ENCODE assay signal across 16 cellular contexts in the genomic region with DNA sequence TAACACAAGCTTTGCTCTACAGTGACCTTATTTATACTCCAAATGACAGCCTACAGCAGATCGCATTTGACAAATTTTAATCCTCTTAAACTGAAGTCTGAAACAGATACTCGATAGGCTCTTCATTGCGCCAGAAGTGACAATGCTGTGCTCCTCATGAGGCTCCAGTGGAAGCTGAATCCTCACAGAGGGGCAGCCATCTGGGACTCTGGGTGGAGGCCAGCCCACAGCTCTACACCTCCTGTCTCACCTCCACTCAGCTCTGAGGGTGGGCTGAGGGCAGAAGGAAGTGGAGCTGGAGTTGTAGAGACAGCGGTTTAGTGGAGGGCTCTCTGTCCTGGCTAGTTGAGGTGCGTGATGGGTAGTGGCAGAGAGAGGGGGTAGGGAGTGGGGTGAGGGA.
DNase-seq lines count a peak whose midpoint lies in the region; ATAC-seq and TF ChIP-seq lines count a peak whose summit lies in the region.
"Had no signal": no experiment of that assay in that cellular context is flagged by ENCODE, and none has a peak within 500 bp of the region (broad histone marks: within the 10 kb centered on the region; RNA-seq: fewer than 3 reads in every experiment).

No MANE protein-coding gene starts in this region.

- H3K9me3 ChIP-seq in CD4-positive, CD25-positive, alpha-beta regulatory T cell (ENCODE audit: control insufficient read depth in 2 of 2, low read length in 2 of 2) = no peaks in the 10 kb centered on the region
- H3K9me3 ChIP-seq in neutrophil (no peaks in the 10 kb centered on the region), body of pancreas (no peaks in the 10 kb centered on the region)
- H3K9me3 ChIP-seq: SJCRH30 had no signal

- ATAC-seq in CD4-positive, CD25-positive, alpha-beta regulatory T cell (ENCODE audit: low read depth in 2 of 2) = no peak
- ATAC-seq in GM21381 (IDR thresholded peaks at IDR 0.05; ENCODE audit: unreplicated experiment) (no peak), HG03378 (IDR thresholded peaks at IDR 0.05; ENCODE audit: unreplicated experiment) (no peak), body of pancreas (no peak)
- ATAC-seq: CD8-positive, alpha-beta T cell; PC-3 had no signal

- no peaks in the 10 kb centered on the region for H3K9me3 Mint-ChIP-seq in CD4-positive, CD25-positive, alpha-beta regulatory T cell
- H3K9me3 Mint-ChIP-seq: CD8-positive, alpha-beta T cell had no signal

- TF ChIP-seq CTCF in neutrophil (IDR thresholded peaks at IDR 0.05) (no peak), body of pancreas (IDR thresholded peaks at IDR 0.05) (no peak)

- peaks cover 8 to 33% (median 26%) of the 10 kb centered on the region in 4 donors for H3K4me1 Mint-ChIP-seq in CD4-positive, CD25-positive, alpha-beta regulatory T cell

- H3K27ac Mint-ChIP-seq in CD4-positive, CD25-positive, alpha-beta regulatory T cell = peak overlapping the region; percentile 34 to 76 (median 71)
- H3K27ac Mint-ChIP-seq: CD8-positive, alpha-beta T cell had no signal

- WGBS in body of pancreas, 2 donors = 80 to 86% methylated on average over 5 of the region's 5 CpGs

- no peaks in the 10 kb centered on the region for H3K36me3 ChIP-seq in CD4-positive, CD25-positive, alpha-beta regulatory T cell (ENCODE audit: control insufficient read depth, insufficient read depth, low read length)
- H3K36me3 ChIP-seq in neutrophil (no peaks in the 10 kb centered on the region), body of pancreas (replicated peaks in 1 of 2; ENCODE audit: insufficient read depth in 1 of 2, low read depth in 2 of 2) (no peaks in the 10 kb centered on the region)
- H3K36me3 ChIP-seq: SJCRH30 had no signal

- H3K4me1 ChIP-seq in CD4-positive, CD25-positive, alpha-beta regulatory T cell (ENCODE audit: control insufficient read depth, insufficient read depth, low read length, poor library complexity, severe bottlenecking) = peaks cover 15% of the 10 kb centered on the region
- H3K4me1 ChIP-seq in neutrophil (ENCODE audit: control insufficient read depth in 1 of 2, insufficient read depth in 1 of 2, low read depth in 1 of 2, low read length in 1 of 2) = peaks cover 17 to 18% of the 10 kb centered on the region in 2 experiments
- peaks cover 39% of the 10 kb centered on the region for H3K4me1 ChIP-seq in body of pancreas
- H3K4me1 ChIP-seq: SJCRH30 had no signal

- no peak overlapping the region for H3K27ac ChIP-seq in CD4-positive, CD25-positive, alpha-beta regulatory T cell (ENCODE audit: insufficient read depth, low read length, poor library complexity, severe bottlenecking)
- peak overlapping the region; percentile 14 for H3K27ac ChIP-seq in neutrophil
- no peak overlapping the region for H3K27ac ChIP-seq in body of pancreas
- H3K27ac ChIP-seq: GM23248, SJCRH30 had no signal

- intact Hi-C loops in body of pancreas (cut with DNase I) = no loop called here

- no peaks in the 10 kb centered on the region for H3K27me3 ChIP-seq in CD4-positive, CD25-positive, alpha-beta regulatory T cell (ENCODE audit: control insufficient read depth, insufficient read depth, low read length)
- H3K27me3 ChIP-seq in neutrophil = no peaks in the 10 kb centered on the region
- no peaks in the 10 kb centered on the region for H3K27me3 ChIP-seq in body of pancreas

- no peak for TF ChIP-seq POLR2A in body of pancreas (IDR thresholded peaks at IDR 0.05)

- H3K4me3 Mint-ChIP-seq in CD4-positive, CD25-positive, alpha-beta regulatory T cell = no peak overlapping the region
- H3K4me3 Mint-ChIP-seq: CD8-positive, alpha-beta T cell had no signal

- H3K4me3 ChIP-seq in CD4-positive, CD25-positive, alpha-beta regulatory T cell (ENCODE audit: low read depth, low read length) = no peak overlapping the region
- H3K4me3 ChIP-seq in neutrophil (ENCODE audit: low read depth in 1 of 2, low read length in 1 of 2) (no peak overlapping the region), body of pancreas (no peak overlapping the region)
- H3K4me3 ChIP-seq: GM23248, SJCRH30 had no signal

- no peak for DNase-seq in CD4-positive, CD25-positive, alpha-beta regulatory T cell
- DNase-seq in NCI-H2171 (lab: John Stamatoyannopoulos, UW) = peak; percentile 57
- peak; percentile 41 for DNase-seq in cerebellar cortex (ENCODE audit: low spot score)
- no peak for DNase-seq in body of pancreas
- DNase-seq: activated CD8-positive, alpha-beta memory T cell treated with anti-CD3 and anti-CD28 coated beads, Interleukin-2, amount 50 U/mL, for 4 hours; CD8-positive, alpha-beta T cell; DMS79 treated with DMSO at 0.1 percent for 48 hours; NCI-H2081 treated with DMSO at 0.1 percent for 48 hours; occipital lobe; PC-3; stimulated activated CD8-positive, alpha-beta memory T cell treated with anti-CD3 and anti-CD28 coated beads, Interleukin-4, amount 100 ng/mL, for 48 hours had no signal

- H3K27me3 Mint-ChIP-seq in CD4-positive, CD25-positive, alpha-beta regulatory T cell = no peaks in the 10 kb centered on the region

- no peaks in the 10 kb centered on the region for H3K36me3 Mint-ChIP-seq in CD4-positive, CD25-positive, alpha-beta regulatory T cell
- H3K36me3 Mint-ChIP-seq: CD8-positive, alpha-beta T cell had no signal

Comparison
In these comparisons a context has a peak if more than half of its experiments do, and no peak if none do; other contexts are left out.
1. DNase-seq: peak in NCI-H2171 (single experiment) and cerebellar cortex (single experiment); none in CD4-positive, CD25-positive, alpha-beta regulatory T cell (0 of 3) and body of pancreas (0 of 4).